ENCODE assay signal across 19 cellular contexts in the genomic region with DNA sequence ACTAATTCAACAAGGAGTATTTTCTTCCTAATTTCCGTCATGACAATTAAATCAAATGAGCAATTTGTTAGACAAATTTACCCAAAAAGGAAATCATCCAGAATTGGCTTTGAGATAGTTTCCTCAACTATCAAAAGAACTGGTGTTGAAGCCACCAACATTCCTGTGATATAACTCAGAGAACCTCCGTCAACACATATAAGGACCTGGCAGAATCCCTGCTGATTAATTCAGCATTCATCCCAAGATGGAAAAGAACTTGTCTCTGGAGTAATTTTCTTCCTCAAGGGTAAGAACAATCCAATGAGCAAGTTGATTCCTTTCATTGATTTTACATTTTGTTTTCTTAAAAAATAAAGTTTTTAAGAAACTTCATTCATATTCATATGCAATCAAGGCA.
A peak's percentile ranks its signal among the peaks of the same experiment; 100 is the strongest.
DNase-seq lines count a peak whose midpoint lies in the region; ATAC-seq and FAIRE-seq lines count a peak whose summit lies in the region.
"Had no signal": no experiment of that assay in that cellular context is flagged by ENCODE, and none has a peak within 500 bp of the region (broad histone marks: within the 10 kb centered on the region; RNA-seq: fewer than 3 reads in every experiment).

No MANE protein-coding gene starts in this region.

- FAIRE-seq in urothelium cell line (lab: Jason Lieb, UNC): no peak
- FAIRE-seq: endometrium had no signal

- no peak for ATAC-seq in HG03354 (IDR thresholded peaks at IDR 0.05; ENCODE audit: poor library complexity, severe bottlenecking, unreplicated experiment)
- no peak for ATAC-seq in HG03135 (IDR thresholded peaks at IDR 0.05; ENCODE audit: unreplicated experiment)
- ATAC-seq: activated CD4-positive, CD25-positive, alpha-beta regulatory T cell treated with anti-CD3 and anti-CD28 coated beads, Interleukin-2, amount 50 U/mL, for 24 hours had no signal

- DNase-seq in HCEC 1CT (peak; percentile 79), amniotic epithelial cell (ENCODE audit: low read depth) (peak; percentile 68), fibroblast of the conjunctiva (ENCODE audit: low read depth) (peak; percentile 12), urothelium cell line (ENCODE audit: low spot score) (peak; percentile 13)
- no peak for DNase-seq in stimulated activated naive CD4-positive, alpha-beta T cell treated with Interleukin-2 at 50 U/mL for 16 hours (lab: John Stamatoyannopoulos, UW)
- DNase-seq: activated naive CD4-positive, alpha-beta T cell treated with anti-CD3 and anti-CD28 coated beads, Interleukin-2, amount 10 ng/mL, durations not matched to agents 7 days and 5 days; hypothalamus; Karpas-422; left ventricle myocardium inferior; naive B cell; NCI-H187; NCI-H69; Peyer's patch; T-helper 1 cell; transverse colon had no signal
